ENCODE assay signal across 1 cellular context in the genomic region with DNA sequence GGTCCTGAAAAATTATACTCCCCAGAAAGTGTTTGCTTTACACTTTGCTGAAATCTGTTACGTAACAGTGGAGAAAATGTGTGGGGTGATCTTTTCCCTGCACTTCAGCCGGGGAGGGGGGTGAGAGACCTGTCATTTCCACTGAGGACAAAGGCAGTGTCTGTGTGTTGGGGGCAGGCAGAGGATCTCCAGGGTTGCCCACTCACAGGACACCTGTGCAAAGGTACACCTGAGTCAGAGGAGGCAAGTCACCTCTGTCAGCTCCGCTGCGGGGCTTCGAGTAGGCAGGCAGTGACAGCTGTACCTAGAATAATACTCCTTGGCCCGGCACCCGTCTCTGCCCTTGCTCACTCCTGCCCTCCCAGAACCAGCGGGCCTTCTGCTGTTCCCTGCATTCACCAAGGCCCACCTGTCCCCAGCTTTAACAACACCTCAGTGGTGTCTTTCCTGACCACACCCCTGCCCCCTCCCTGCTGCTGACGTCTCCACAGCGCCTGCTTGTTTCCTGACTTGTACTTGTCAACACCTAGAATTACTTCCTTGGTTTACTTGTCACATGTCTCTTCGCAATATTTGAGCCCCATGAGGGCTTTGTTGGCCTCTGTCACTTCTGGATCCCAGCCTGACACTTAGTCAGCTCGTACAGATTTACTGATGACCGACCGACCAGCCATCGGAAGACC.
TF ChIP-seq lines count a peak whose summit lies in the region.

No MANE protein-coding gene starts in this region.

TF ChIP-seq in GM23338, 12 proteins besides CTCF, POLR2A, EP300 and RAD21 (continued from another document):
- TF ChIP-seq, protein P1, sequence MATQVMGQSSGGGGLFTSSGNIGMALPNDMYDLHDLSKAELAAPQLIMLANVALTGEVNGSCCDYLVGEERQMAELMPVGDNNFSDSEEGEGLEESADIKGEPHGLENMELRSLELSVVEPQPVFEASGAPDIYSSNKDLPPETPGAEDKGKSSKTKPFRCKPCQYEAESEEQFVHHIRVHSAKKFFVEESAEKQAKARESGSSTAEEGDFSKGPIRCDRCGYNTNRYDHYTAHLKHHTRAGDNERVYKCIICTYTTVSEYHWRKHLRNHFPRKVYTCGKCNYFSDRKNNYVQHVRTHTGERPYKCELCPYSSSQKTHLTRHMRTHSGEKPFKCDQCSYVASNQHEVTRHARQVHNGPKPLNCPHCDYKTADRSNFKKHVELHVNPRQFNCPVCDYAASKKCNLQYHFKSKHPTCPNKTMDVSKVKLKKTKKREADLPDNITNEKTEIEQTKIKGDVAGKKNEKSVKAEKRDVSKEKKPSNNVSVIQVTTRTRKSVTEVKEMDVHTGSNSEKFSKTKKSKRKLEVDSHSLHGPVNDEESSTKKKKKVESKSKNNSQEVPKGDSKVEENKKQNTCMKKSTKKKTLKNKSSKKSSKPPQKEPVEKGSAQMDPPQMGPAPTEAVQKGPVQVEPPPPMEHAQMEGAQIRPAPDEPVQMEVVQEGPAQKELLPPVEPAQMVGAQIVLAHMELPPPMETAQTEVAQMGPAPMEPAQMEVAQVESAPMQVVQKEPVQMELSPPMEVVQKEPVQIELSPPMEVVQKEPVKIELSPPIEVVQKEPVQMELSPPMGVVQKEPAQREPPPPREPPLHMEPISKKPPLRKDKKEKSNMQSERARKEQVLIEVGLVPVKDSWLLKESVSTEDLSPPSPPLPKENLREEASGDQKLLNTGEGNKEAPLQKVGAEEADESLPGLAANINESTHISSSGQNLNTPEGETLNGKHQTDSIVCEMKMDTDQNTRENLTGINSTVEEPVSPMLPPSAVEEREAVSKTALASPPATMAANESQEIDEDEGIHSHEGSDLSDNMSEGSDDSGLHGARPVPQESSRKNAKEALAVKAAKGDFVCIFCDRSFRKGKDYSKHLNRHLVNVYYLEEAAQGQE (IDR thresholded peaks at IDR 0.05; ENCODE audit: unreplicated experiment): no peak
- no peak for TF ChIP-seq ZNF114 (CRISPR knock-in tag; IDR thresholded peaks at IDR 0.05)
- TF ChIP-seq EZH2phosphoT487 (IDR thresholded peaks at IDR 0.05; ENCODE audit: unreplicated experiment): no peak
- TF ChIP-seq, protein P2, sequence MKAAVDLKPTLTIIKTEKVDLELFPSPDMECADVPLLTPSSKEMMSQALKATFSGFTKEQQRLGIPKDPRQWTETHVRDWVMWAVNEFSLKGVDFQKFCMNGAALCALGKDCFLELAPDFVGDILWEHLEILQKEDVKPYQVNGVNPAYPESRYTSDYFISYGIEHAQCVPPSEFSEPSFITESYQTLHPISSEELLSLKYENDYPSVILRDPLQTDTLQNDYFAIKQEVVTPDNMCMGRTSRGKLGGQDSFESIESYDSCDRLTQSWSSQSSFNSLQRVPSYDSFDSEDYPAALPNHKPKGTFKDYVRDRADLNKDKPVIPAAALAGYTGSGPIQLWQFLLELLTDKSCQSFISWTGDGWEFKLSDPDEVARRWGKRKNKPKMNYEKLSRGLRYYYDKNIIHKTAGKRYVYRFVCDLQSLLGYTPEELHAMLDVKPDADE (IDR thresholded peaks at IDR 0.05): no peak
- TF ChIP-seq EZH2 (IDR thresholded peaks at IDR 0.05; ENCODE audit: low read depth, unreplicated experiment): no peak
TF ChIP-seq in GM23338: peak in this region for 0.
